ENCODE assay signal across 28 cellular contexts in genomic region chr20:50220894-50221266, GRCh38. TPM values are rescaled to one million over a fixed set of nuclear protein-coding genes. Genes with fewer than 3 reads are reported as not detected.
DNase-seq lines count a peak whose midpoint lies in the region; ATAC-seq and TF ChIP-seq lines count a peak whose summit lies in the region.
"Had no signal": no experiment of that assay in that cellular context is flagged by ENCODE, and none has a peak within 500 bp of the region (broad histone marks: within the 10 kb centered on the region; RNA-seq: fewer than 3 reads in every experiment).

No MANE protein-coding gene starts in this region.

- H3K27me3 ChIP-seq in RWPE2 (ENCODE audit: insufficient read depth, poor library complexity, severe bottlenecking) (no peaks in the 10 kb centered on the region), neuronal stem cell (ENCODE audit: control insufficient read depth in 3 of 3, insufficient read depth in 3 of 3, low read depth in 1 of 3, low read length in 3 of 3) (peaks cover 0 to 7% (median 0%) of the 10 kb centered on the region in 3 experiments), vagina (no peaks in the 10 kb centered on the region), psoas muscle (ENCODE audit: insufficient read depth in 3 of 3, low read length in 2 of 3) (no peaks in the 10 kb centered on the region)
- H3K27me3 ChIP-seq: breast epithelium, gastrocnemius medialis, pancreas, right atrium auricular region, stomach had no signal

- no peak overlapping the region for H3K4ac ChIP-seq in neuronal stem cell (ENCODE audit: low read length)

- H2BK120ac ChIP-seq in neuronal stem cell (ENCODE audit: low read depth, low read length), result no peak overlapping the region

- no peak overlapping the region for H4K8ac ChIP-seq in neuronal stem cell (ENCODE audit: low read depth, low read length)

- no peaks in the 10 kb centered on the region for H3K9me3 ChIP-seq in RWPE2 (ENCODE audit: severe bottlenecking)
- no peaks in the 10 kb centered on the region for H3K9me3 ChIP-seq in neuronal stem cell (replicated peaks in 1 of 2; ENCODE audit: control insufficient read depth in 2 of 2, insufficient read depth in 1 of 2, low read depth in 1 of 2, low read length in 2 of 2)
- no peaks in the 10 kb centered on the region for H3K9me3 ChIP-seq in vagina
- no peaks in the 10 kb centered on the region for H3K9me3 ChIP-seq in psoas muscle
- H3K9me3 ChIP-seq: breast epithelium, gastrocnemius medialis, pancreas, right atrium auricular region had no signal

- no peak overlapping the region for H2BK5ac ChIP-seq in neuronal stem cell (ENCODE audit: low read length)

- no peaks in the 10 kb centered on the region for H3K36me3 ChIP-seq in RWPE2 (ENCODE audit: low read depth)
- H3K36me3 ChIP-seq in neuronal stem cell (replicated peaks in 1 of 2; ENCODE audit: control insufficient read depth in 2 of 2, insufficient read depth in 2 of 2, low read length in 2 of 2), result no peaks in the 10 kb centered on the region
- H3K36me3 ChIP-seq in vagina, result no peaks in the 10 kb centered on the region
- no peaks in the 10 kb centered on the region for H3K36me3 ChIP-seq in psoas muscle (ENCODE audit: insufficient read depth in 1 of 2, low read depth in 1 of 2)
- H3K36me3 ChIP-seq: breast epithelium, gastrocnemius medialis, pancreas, right atrium auricular region, stomach had no signal

- no peak overlapping the region for H3K14ac ChIP-seq in neuronal stem cell (ENCODE audit: low read length)

- H2BK15ac ChIP-seq in neuronal stem cell (ENCODE audit: low read length), result no peak overlapping the region

- no peak overlapping the region for H4K91ac ChIP-seq in neuronal stem cell (ENCODE audit: low read depth, low read length, poor library complexity)

- DNase-seq in Right ventricle myocardium inferior (ENCODE audit: missing footprints) (peak; percentile 60), Right ventricle myocardium superior (no peak), RWPE2 (ENCODE audit: low spot score) (no peak), neuronal stem cell (ENCODE audit: low spot score) (no peak), vagina (ENCODE audit: extremely low spot score in 2 of 2) (no peak), T-helper 1 cell (no peak), psoas muscle (no peak)
- no peak for DNase-seq in activated T-cell treated with anti-CD3 and anti-CD28 coated beads, Interleukin-2, amount 50 U/mL, for 48 hours
- DNase-seq: activated CD8-positive, alpha-beta T cell treated with anti-CD3 and anti-CD28 coated beads, Interleukin-2, amount 10 ng/mL, durations not matched to agents 7 days and 5 days; activated naive CD4-positive, alpha-beta T cell; activated T-cell treated with anti-CD3 and anti-CD28 coated beads, Interleukin-2, amount 50 U/mL, for 1 hour; amniotic stem cell; left ventricle myocardium superior; NCI-H1694 treated with DMSO at 0.1 percent for 48 hours; NCI-H2171 treated with DMSO at 0.1 percent for 48 hours; NCI-H524 treated with DMSO at 0.1 percent for 48 hours; NK-92 treated with Interleukin-12 subunit alpha and Interleukin-12 subunit beta, amount 100 ng/mL, for 24 hours; RPMI8226; stimulated activated CD8-positive, alpha-beta memory T cell treated with anti-CD3 and anti-CD28 coated beads, Interleukin-4, amount 100 ng/mL, for 48 hours; stomach; SW 1271 had no signal

- TF ChIP-seq POLR2A in vagina (IDR thresholded peaks at IDR 0.05), result no peak

- no peak overlapping the region for H3K4me3 ChIP-seq in RWPE2 (ENCODE audit: severe bottlenecking)
- H3K4me3 ChIP-seq in neuronal stem cell (ENCODE audit: low read length in 2 of 2), result no peak overlapping the region
- no peak overlapping the region for H3K4me3 ChIP-seq in vagina
- H3K4me3 ChIP-seq in psoas muscle, result no peak overlapping the region
- H3K4me3 ChIP-seq: breast epithelium, gastrocnemius medialis, GM12878, pancreas, right atrium auricular region, stomach had no signal

- H3K9ac ChIP-seq in neuronal stem cell (ENCODE audit: low read depth, low read length, poor library complexity), result no peak overlapping the region
- H3K9ac ChIP-seq: KMS-11 had no signal

- no peak overlapping the region for H2BK12ac ChIP-seq in neuronal stem cell (ENCODE audit: low read length)

- H3K4me2 ChIP-seq in neuronal stem cell (ENCODE audit: insufficient read depth, low read length, poor library complexity, severe bottlenecking), result no peak overlapping the region
- H3K4me2 ChIP-seq: KMS-11 had no signal

- H3K79me1 ChIP-seq in neuronal stem cell (ENCODE audit: low read depth, low read length), result no peaks in the 10 kb centered on the region

- H2AFZ ChIP-seq in neuronal stem cell (ENCODE audit: low read length), result no peak overlapping the region

- intact Hi-C loops in Right ventricle myocardium inferior (cut with DNase I) (no loop called here), Right ventricle myocardium superior (cut with DNase I) (no loop called here), vagina (cut with DNase I) (no loop called here), psoas muscle (cut with DNase I) (no loop called here)

- H3K27ac ChIP-seq in RWPE2 (ENCODE audit: poor library complexity, severe bottlenecking), result peak overlapping the region; percentile 44
- no peak overlapping the region for H3K27ac ChIP-seq in neuronal stem cell (replicated peaks; ENCODE audit: low read length)
- H3K27ac ChIP-seq in vagina, result peak overlapping the region; percentile 39
- H3K27ac ChIP-seq in psoas muscle, result no peak overlapping the region
- H3K27ac ChIP-seq: KMS-11, right atrium auricular region had no signal

- TF ChIP-seq CTCF in RWPE2 (IDR thresholded peaks at IDR 0.05; ENCODE audit: poor library complexity, severe bottlenecking), result no peak
- no peak for TF ChIP-seq CTCF in vagina (IDR thresholded peaks at IDR 0.05)
- no peak for TF ChIP-seq CTCF in psoas muscle (IDR thresholded peaks at IDR 0.05)

- no peak overlapping the region for H3K18ac ChIP-seq in neuronal stem cell (ENCODE audit: low read length)

- H2AK5ac ChIP-seq in neuronal stem cell (ENCODE audit: low read depth, low read length), result peak overlapping the region; percentile 36

- peaks cover 13% of the 10 kb centered on the region for H3K4me1 ChIP-seq in RWPE2 (ENCODE audit: insufficient read depth, poor library complexity, severe bottlenecking)
- H3K4me1 ChIP-seq in neuronal stem cell (ENCODE audit: control insufficient read depth in 2 of 2, insufficient read depth in 1 of 2, low read depth in 1 of 2, low read length in 2 of 2), result peaks cover 0 to 3% of the 10 kb centered on the region in 2 donors
- peaks cover 22% of the 10 kb centered on the region for H3K4me1 ChIP-seq in vagina
- H3K4me1 ChIP-seq in psoas muscle, result peaks cover 8% of the 10 kb centered on the region
- H3K4me1 ChIP-seq: breast epithelium had no signal

- no peak overlapping the region for H3K23ac ChIP-seq in neuronal stem cell (ENCODE audit: low read depth, low read length, poor library complexity)

- ATAC-seq in Right ventricle myocardium inferior (no peak), Right ventricle myocardium superior (ENCODE audit: poor library complexity) (no peak), RWPE2 (ENCODE audit: low read depth) (no peak), psoas muscle (no peak)
- ATAC-seq: activated CD4-positive, CD25-positive, alpha-beta regulatory T cell treated with anti-CD3 and anti-CD28 coated beads, Interleukin-2, amount 50 U/mL, for 24 hours; activated CD8-positive, alpha-beta T cell treated with anti-CD3 and anti-CD28 coated beads, Interleukin-2, amount 10 ng/mL, durations not matched to agents 7 days and 5 days; gastrocnemius medialis had no signal

- WGBS in neuronal stem cell (ENCODE audit: extremely low coverage in 2 of 2, insufficient read length in 2 of 2, insufficient replicate concordance in 1 of 2), 2 donors, result no CpG with 5 or more reads among the region's 10 CpGs
- 77 to 83% (median 82%) methylated on average over 10 of the region's 10 CpGs for WGBS in psoas muscle, 3 donors

RNA-seq across cellular contexts. Expression of gene CEBPB, which starts 30.2 kb away (rescaled TPM):
- 62.4 TPM for total RNA-seq in Right ventricle myocardium inferior
- 57.3 TPM for total RNA-seq in Right ventricle myocardium superior
- polyA plus RNA-seq in neuronal stem cell (2013, experiment 1 of 2), result 3.2 TPM
- polyA plus RNA-seq in neuronal stem cell (2013, experiment 2 of 2), result 3.2 TPM
- total RNA-seq in vagina, result 264 TPM
- total RNA-seq in psoas muscle, result 100 to 1,000 TPM; 144 to 445 (median 283) TPM
- polyA plus RNA-seq in psoas muscle, result 100 to 1,000 TPM in 1 of 3 donors, 10 to 100 TPM in 2; 38.7 to 125 (median 83.2) TPM

Comparison
In these comparisons a context has a peak if more than half of its experiments do, and no peak if none do; other contexts are left out.
1. H3K27ac ChIP-seq: peak in RWPE2 (single experiment) and vagina (single experiment); none in neuronal stem cell (single experiment) and psoas muscle (single experiment).